Comparison of ENCODE assay signal across 14 cellular contexts in genomic region chr4:57182132-57182874, GRCh38.
A peak's percentile ranks its signal among the peaks of the same experiment; 100 is the strongest.
DNase-seq lines count a peak whose midpoint lies in the region; ATAC-seq and TF ChIP-seq lines count a peak whose summit lies in the region.
"Had no signal": no experiment of that assay in that cellular context is flagged by ENCODE, and none has a peak within 500 bp of the region (broad histone marks: within the 10 kb centered on the region; RNA-seq: fewer than 3 reads in every experiment).

No MANE protein-coding gene starts in this region.

- POLR2A ChIA-PET in activated CD4-positive, alpha-beta memory T cell treated with anti-CD3 and anti-CD28 coated beads, Interleukin-2, amount 10 ng/mL, durations not matched to agents 7 days and 5 days (lab: Charles Lee) = no interaction called here

- no peaks in the 10 kb centered on the region for H3K36me3 ChIP-seq in SJCRH30
- no peaks in the 10 kb centered on the region for H3K36me3 ChIP-seq in gastrocnemius medialis

- in situ Hi-C loops in gastrocnemius medialis (cut with MboI; ENCODE audit: low sequenced_read_pairs in 4 of 4) = no loop called here

- no peak overlapping the region for H3K27ac Mint-ChIP-seq in activated CD4-positive, alpha-beta memory T cell treated with anti-CD3 and anti-CD28 coated beads, Interleukin-2, amount 10 ng/mL, durations not matched to agents 7 days and 5 days
- H3K27ac Mint-ChIP-seq: activated CD4-positive, alpha-beta memory T cell treated with anti-CD3 and anti-CD28 coated beads for 36 hours; activated naive CD4-positive, alpha-beta T cell treated with anti-CD3 and anti-CD28 coated beads for 36 hours had no signal

- no peak for TF ChIP-seq CTCF in gastrocnemius medialis (IDR thresholded peaks at IDR 0.05 in 4 of 5, conservative IDR thresholded peaks at IDR 0.05 in 1 of 5)

- no peaks in the 10 kb centered on the region for H3K4me1 Mint-ChIP-seq in activated CD4-positive, alpha-beta memory T cell treated with anti-CD3 and anti-CD28 coated beads, Interleukin-2, amount 10 ng/mL, durations not matched to agents 7 days and 5 days

- H3K27me3 ChIP-seq in SJCRH30 (no peaks in the 10 kb centered on the region), gastrocnemius medialis (no peaks in the 10 kb centered on the region)

- CTCF ChIA-PET in activated CD4-positive, alpha-beta memory T cell treated with anti-CD3 and anti-CD28 coated beads, Interleukin-2, amount 10 ng/mL, durations not matched to agents 7 days and 5 days (lab: Charles Lee) = interaction anchor here (0.7 to 1.3 kb wide), 2 partner anchors 8 to 17 kb away, joined by 3 to 7 read pairs; no protein-coding TSS in a partner anchor

- no peaks in the 10 kb centered on the region for H3K36me3 Mint-ChIP-seq in activated CD4-positive, alpha-beta memory T cell treated with anti-CD3 and anti-CD28 coated beads, Interleukin-2, amount 10 ng/mL, durations not matched to agents 7 days and 5 days (ENCODE audit: low read depth)
- H3K36me3 Mint-ChIP-seq: activated CD4-positive, alpha-beta memory T cell treated with anti-CD3 and anti-CD28 coated beads for 36 hours had no signal

- no peaks in the 10 kb centered on the region for H3K9me3 Mint-ChIP-seq in activated CD4-positive, alpha-beta memory T cell treated with anti-CD3 and anti-CD28 coated beads, Interleukin-2, amount 10 ng/mL, durations not matched to agents 7 days and 5 days
- H3K9me3 Mint-ChIP-seq: activated CD4-positive, alpha-beta memory T cell treated with anti-CD3 and anti-CD28 coated beads for 36 hours; activated naive CD4-positive, alpha-beta T cell treated with anti-CD3 and anti-CD28 coated beads for 36 hours had no signal

- TF ChIP-seq POLR2A in gastrocnemius medialis (IDR thresholded peaks at IDR 0.05) = no peak

- no peak for ATAC-seq in gastrocnemius medialis
- no peak for ATAC-seq in GM19397 (IDR thresholded peaks at IDR 0.05; ENCODE audit: unreplicated experiment)
- ATAC-seq: stimulated activated naive CD8-positive, alpha-beta T cell treated with anti-CD3 and anti-CD28 coated beads, Interleukin-15, Interleukin-2, amounts not matched to agents 100 U/mL and 50 U/mL, for 24 hours had no signal

- H3K27ac ChIP-seq in SJCRH30 (peak overlapping the region; percentile 33), gastrocnemius medialis (no peak overlapping the region)
- H3K27ac ChIP-seq: coronary artery had no signal

- H3K9me3 ChIP-seq in SJCRH30 (replicated peaks) (no peaks in the 10 kb centered on the region), gastrocnemius medialis (no peaks in the 10 kb centered on the region)
- H3K9me3 ChIP-seq: Caco-2 had no signal

- H3K4me3 Mint-ChIP-seq in activated CD4-positive, alpha-beta memory T cell treated with anti-CD3 and anti-CD28 coated beads, Interleukin-2, amount 10 ng/mL, durations not matched to agents 7 days and 5 days = no peak overlapping the region
- H3K4me3 Mint-ChIP-seq: activated CD4-positive, alpha-beta memory T cell treated with anti-CD3 and anti-CD28 coated beads for 36 hours; activated naive CD4-positive, alpha-beta T cell treated with anti-CD3 and anti-CD28 coated beads for 36 hours had no signal

- DNase-seq in Kasumi-1 (lab: John Stamatoyannopoulos, UW) (peak; percentile 21 to 29), SJCRH30 (peak; percentile 86 to 89), cardiac septum (ENCODE audit: low spot score) (peak; percentile 88), gastrocnemius medialis (peak; percentile 10 to 23), NCI-H446 treated with DMSO at 0.1 percent for 48 hours (lab: John Stamatoyannopoulos, UW) (no peak), ecto neural progenitor cell (ENCODE audit: low spot score) (no peak)
- no peak for DNase-seq in activated CD4-positive, alpha-beta memory T cell treated with anti-CD3 and anti-CD28 coated beads, Interleukin-2, amount 10 ng/mL, durations not matched to agents 7 days and 5 days
- DNase-seq: activated CD4-positive, alpha-beta memory T cell treated with anti-CD3 and anti-CD28 coated beads for 36 hours; activated naive CD4-positive, alpha-beta T cell treated with anti-CD3 and anti-CD28 coated beads for 36 hours; Caco-2; stimulated activated naive CD8-positive, alpha-beta T cell treated with anti-CD3 and anti-CD28 coated beads, Interleukin-15, Interleukin-2, amounts not matched to agents 100 U/mL and 50 U/mL, for 24 hours; SW 1271 had no signal

- peaks cover 2% of the 10 kb centered on the region for H3K27me3 Mint-ChIP-seq in activated CD4-positive, alpha-beta memory T cell treated with anti-CD3 and anti-CD28 coated beads, Interleukin-2, amount 10 ng/mL, durations not matched to agents 7 days and 5 days
- H3K27me3 Mint-ChIP-seq: activated CD4-positive, alpha-beta memory T cell treated with anti-CD3 and anti-CD28 coated beads for 36 hours had no signal

- intact Hi-C loops in cardiac septum (cut with DNase I) = no loop called here
- intact Hi-C loops in gastrocnemius medialis (cut with DNase I; ENCODE audit: low total_unique reads) = no loop called here

- H3K4me3 ChIP-seq in SJCRH30 (no peak overlapping the region), gastrocnemius medialis (no peak overlapping the region)
- H3K4me3 ChIP-seq: coronary artery had no signal

- peaks cover 6% of the 10 kb centered on the region for H3K4me1 ChIP-seq in SJCRH30
- no peaks in the 10 kb centered on the region for H3K4me1 ChIP-seq in gastrocnemius medialis
- H3K4me1 ChIP-seq: Caco-2 had no signal

Comparison
In these comparisons a context has a peak if more than half of its experiments do, and no peak if none do; other contexts are left out.
1. DNase-seq: peak in Kasumi-1 (2 of 2), SJCRH30 (2 of 2), cardiac septum (single experiment) and gastrocnemius medialis (2 of 2); none in activated CD4-positive, alpha-beta memory T cell treated with anti-CD3 and anti-CD28 coated beads, Interleukin-2, amount 10 ng/mL, durations not matched to agents 7 days and 5 days (single experiment), NCI-H446 treated with DMSO at 0.1 percent for 48 hours (single experiment) and ecto neural progenitor cell (single experiment).